3 cellular contexts compared by ENCODE assay signal in genomic region chr3:148940983-148941382, GRCh38.
TF ChIP-seq lines count a peak whose summit lies in the region.

No MANE protein-coding gene starts in this region.

TF ChIP-seq in A549, 52 proteins besides CTCF, POLR2A, EP300 and RAD21:
- TF ChIP-seq CEBPB (IDR thresholded peaks at IDR 0.05) (no peak), REST (IDR thresholded peaks at IDR 0.05) (peak; percentile 57; the same call in 1 of the 2 replicates), RARB (CRISPR knock-in tag; IDR thresholded peaks at IDR 0.05) (no peak), FOXS1 (CRISPR knock-in tag; IDR thresholded peaks at IDR 0.05) (no peak)
TF ChIP-seq in A549: peak in this region for 1.

TF ChIP-seq in HEK293, 187 proteins besides CTCF, POLR2A, EP300 and RAD21:
- TF ChIP-seq ZNF10 (tag by site-specific recombination; IDR thresholded peaks at IDR 0.05) (no peak), ZNF223 (tag by site-specific recombination; IDR thresholded peaks at IDR 0.05) (no peak), REST (tag by site-specific recombination; IDR thresholded peaks at IDR 0.05) (peak; percentile 76; the same call in 1 of the 2 replicates), ZNF311 (tag by site-specific recombination; IDR thresholded peaks at IDR 0.05; ENCODE audit: borderline replicate concordance) (no peak), ZNF555 (tag by site-specific recombination; conservative IDR thresholded peaks at IDR 0.05) (no peak)

TF ChIP-seq in K562, 482 proteins besides CTCF, POLR2A, EP300 and RAD21:
- TF ChIP-seq HMBOX1 (IDR thresholded peaks at IDR 0.05) (no peak), FOSL1 (tag; conservative IDR thresholded peaks at IDR 0.05) (no peak), PBX2 (CRISPR knock-in tag; IDR thresholded peaks at IDR 0.05; ENCODE audit: low read depth) (no peak), PBX2 (tag; conservative IDR thresholded peaks at IDR 0.05; ENCODE audit: low read depth) (peak; percentile 17; the same call in 1 of the 2 replicates)
